ENCODE assay signal across 8 cellular contexts in the genomic region with DNA sequence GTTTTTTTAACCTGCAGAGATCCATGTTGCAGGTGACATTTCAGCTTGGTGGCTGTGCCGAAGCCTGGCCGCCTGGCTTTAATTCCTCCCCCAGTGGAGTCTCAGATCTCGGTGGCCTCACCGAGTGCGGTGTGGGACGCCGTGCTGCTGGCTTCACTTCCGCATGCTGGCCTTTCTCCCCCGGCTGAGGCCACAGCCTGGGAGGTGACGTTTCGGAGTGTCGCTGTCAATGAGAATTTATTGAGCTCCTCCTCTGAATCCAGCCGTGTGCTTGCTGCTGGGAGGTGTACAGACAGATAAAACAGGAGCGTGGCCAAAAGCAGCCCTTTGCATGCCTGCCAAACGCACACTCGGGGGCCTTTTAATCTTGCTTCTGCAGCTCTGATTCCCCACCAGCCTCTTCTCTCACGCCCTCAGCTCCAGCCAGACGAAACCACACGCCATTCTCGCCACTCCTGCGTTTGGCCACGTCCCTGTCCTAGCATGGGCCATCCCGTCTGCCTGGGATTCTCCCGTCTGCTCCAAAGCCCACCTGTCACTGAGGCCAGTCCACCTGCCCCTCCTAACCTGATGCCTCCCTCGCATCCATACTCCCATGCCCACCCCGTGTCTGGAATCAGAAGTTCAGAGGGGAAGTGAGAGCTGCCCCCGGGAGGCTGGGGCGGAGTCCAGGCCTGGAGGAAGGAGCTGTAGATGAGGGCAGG. TPM values are rescaled to one million over a fixed set of nuclear protein-coding genes. Genes with fewer than 3 reads are reported as not detected.
DNase-seq lines count a peak whose midpoint lies in the region; ATAC-seq and TF ChIP-seq lines count a peak whose summit lies in the region.

No MANE protein-coding gene starts in this region.

- no peak for TF ChIP-seq POLR2A in NB4 (IDR thresholded peaks at IDR 0.05; ENCODE audit: extremely low read depth, insufficient read length)

- peaks cover 14% of the 10 kb centered on the region for H3K27me3 Mint-ChIP-seq in activated CD4-positive, alpha-beta T cell treated with anti-CD3 and anti-CD28 coated beads, Interleukin-2, amount 10 ng/mL, durations not matched to agents 7 days and 5 days
- H3K27me3 Mint-ChIP-seq in central memory CD8-positive, alpha-beta T cell, result no peaks in the 10 kb centered on the region
- no peaks in the 10 kb centered on the region for H3K27me3 Mint-ChIP-seq in natural killer cell (ENCODE audit: low read depth in 2 of 2)

- POLR2A ChIA-PET in activated CD4-positive, alpha-beta T cell treated with anti-CD3 and anti-CD28 coated beads, Interleukin-2, amount 10 ng/mL, durations not matched to agents 7 days and 5 days (lab: Charles Lee), result no interaction called here

- CTCF ChIA-PET in activated CD4-positive, alpha-beta T cell treated with anti-CD3 and anti-CD28 coated beads, Interleukin-2, amount 10 ng/mL, durations not matched to agents 7 days and 5 days (lab: Charles Lee), result interaction anchor here (0.8 to 6.8 kb wide), 35 partner anchors 8 to 590 kb away, joined by 3 to 55 read pairs (median 4); a partner anchor contains a TSS

- peak overlapping the region; percentile 66 for H3K27ac Mint-ChIP-seq in activated CD4-positive, alpha-beta T cell treated with anti-CD3 and anti-CD28 coated beads, Interleukin-2, amount 10 ng/mL, durations not matched to agents 7 days and 5 days
- peak overlapping the region; percentile 80 for H3K27ac Mint-ChIP-seq in central memory CD8-positive, alpha-beta T cell (ENCODE audit: low read depth)
- peak overlapping the region; percentile 73 for H3K27ac Mint-ChIP-seq in natural killer cell

- TF ChIP-seq CTCF in NB4 (IDR thresholded peaks at IDR 0.05; ENCODE audit: low read depth, low read length), result no peak
- no peak for TF ChIP-seq CTCF in natural killer cell (IDR thresholded peaks at IDR 0.05)

- H3K4me3 ChIP-seq in NB4 (ENCODE audit: low read depth, low read length), result peak overlapping the region; percentile 54

- ATAC-seq in central memory CD8-positive, alpha-beta T cell (replicated peaks; ENCODE audit: extremely low read depth, poor library complexity, severe bottlenecking), result no peak
- peak; percentile 21 to 44 (median 27) for ATAC-seq in natural killer cell
- no peak for ATAC-seq in activated CD4-positive, CD25-positive, alpha-beta regulatory T cell treated with anti-CD3 and anti-CD28 coated beads, Interleukin-2, amount 50 U/mL, for 24 hours
- no peak for ATAC-seq in HG02884 (IDR thresholded peaks at IDR 0.05; ENCODE audit: unreplicated experiment)

- H3K4me3 Mint-ChIP-seq in activated CD4-positive, alpha-beta T cell treated with anti-CD3 and anti-CD28 coated beads, Interleukin-2, amount 10 ng/mL, durations not matched to agents 7 days and 5 days, result peak overlapping the region; percentile 50
- peak overlapping the region; percentile 76 for H3K4me3 Mint-ChIP-seq in central memory CD8-positive, alpha-beta T cell
- H3K4me3 Mint-ChIP-seq in natural killer cell, result peak overlapping the region; percentile 86

- no peaks in the 10 kb centered on the region for H3K9me3 Mint-ChIP-seq in activated CD4-positive, alpha-beta T cell treated with anti-CD3 and anti-CD28 coated beads, Interleukin-2, amount 10 ng/mL, durations not matched to agents 7 days and 5 days
- no peaks in the 10 kb centered on the region for H3K9me3 Mint-ChIP-seq in central memory CD8-positive, alpha-beta T cell
- no peaks in the 10 kb centered on the region for H3K9me3 Mint-ChIP-seq in natural killer cell

- H3K36me3 Mint-ChIP-seq in activated CD4-positive, alpha-beta T cell treated with anti-CD3 and anti-CD28 coated beads, Interleukin-2, amount 10 ng/mL, durations not matched to agents 7 days and 5 days (ENCODE audit: low read depth), result no peaks in the 10 kb centered on the region
- peaks cover 14% of the 10 kb centered on the region for H3K36me3 Mint-ChIP-seq in central memory CD8-positive, alpha-beta T cell (ENCODE audit: insufficient read depth)
- H3K36me3 Mint-ChIP-seq in natural killer cell, result no peaks in the 10 kb centered on the region

- intact Hi-C loops in natural killer cell (cut with micrococcal nuclease), result loop anchor here (10.0 kb wide), 1 partner anchor 312 kb away; no protein-coding TSS in a partner anchor

- peak; percentile 24 for DNase-seq in activated CD4-positive, alpha-beta T cell treated with anti-CD3 and anti-CD28 coated beads, Interleukin-2, amount 10 ng/mL, durations not matched to agents 7 days and 5 days
- DNase-seq in activated CD4-positive, alpha-beta T cell treated with anti-CD3 and anti-CD28 coated beads, Interleukin-2, amount 50 U/mL, for 1 hour, result no peak
- peak; percentile 88 for DNase-seq in NB4 (ENCODE audit: low read depth)
- no peak for DNase-seq in central memory CD8-positive, alpha-beta T cell (ENCODE audit: low spot score in 2 of 2)
- no peak for DNase-seq in natural killer cell
- DNase-seq in NCI-H1048 (lab: John Stamatoyannopoulos, UW), result no peak

- peaks cover 31% of the 10 kb centered on the region for H3K4me1 Mint-ChIP-seq in activated CD4-positive, alpha-beta T cell treated with anti-CD3 and anti-CD28 coated beads, Interleukin-2, amount 10 ng/mL, durations not matched to agents 7 days and 5 days
- peaks cover 34% of the 10 kb centered on the region for H3K4me1 Mint-ChIP-seq in central memory CD8-positive, alpha-beta T cell
- H3K4me1 Mint-ChIP-seq in natural killer cell, result peaks cover 46 to 73% of the 10 kb centered on the region in 2 donors

RNA-seq across cellular contexts. Expression of a gene that starts 3.6 kb away (rescaled TPM):
- 10 to 100 TPM; 25.7 to 27.3 TPM for total RNA-seq in activated CD4-positive, alpha-beta T cell treated with anti-CD3 and anti-CD28 coated beads, Interleukin-2, amount 10 ng/mL, durations not matched to agents 7 days and 5 days
- total RNA-seq in natural killer cell, result 100 to 1,000 TPM; 232 to 277 (median 233) TPM

Comparison
In these comparisons a context has a peak if more than half of its experiments do, and no peak if none do; other contexts are left out.
1. DNase-seq: peak in activated CD4-positive, alpha-beta T cell treated with anti-CD3 and anti-CD28 coated beads, Interleukin-2, amount 10 ng/mL, durations not matched to agents 7 days and 5 days (single experiment) and NB4 (single experiment); none in activated CD4-positive, alpha-beta T cell treated with anti-CD3 and anti-CD28 coated beads, Interleukin-2, amount 50 U/mL, for 1 hour (single experiment), central memory CD8-positive, alpha-beta T cell (0 of 2), natural killer cell (single experiment) and NCI-H1048 (single experiment).
2. ATAC-seq: peak in natural killer cell (3 of 3); none in central memory CD8-positive, alpha-beta T cell (single experiment), activated CD4-positive, CD25-positive, alpha-beta regulatory T cell treated with anti-CD3 and anti-CD28 coated beads, Interleukin-2, amount 50 U/mL, for 24 hours (0 of 2) and HG02884 (single experiment).
3. RNA of a gene that starts 3.6 kb away (total RNA-seq): 232 to 277 TPM in natural killer cell; 25.7 to 27.3 TPM in activated CD4-positive, alpha-beta T cell treated with anti-CD3 and anti-CD28 coated beads, Interleukin-2, amount 10 ng/mL, durations not matched to agents 7 days and 5 days; every median in the first group is over 4 times any median in the second.
4. Peak in every context shown above with its lines, with median percentiles within 50 percentile points of each other: H3K27ac Mint-ChIP-seq and H3K4me3 Mint-ChIP-seq.